In genomic region chr7:40595129-40595528, GRCh38 we compare ENCODE assay signal across 22 cellular contexts.
"Had no signal": no experiment of that assay in that cellular context is flagged by ENCODE, and none has a peak within 500 bp of the region (broad histone marks: within the 10 kb centered on the region; RNA-seq: fewer than 3 reads in every experiment).

No MANE protein-coding gene starts in this region.

- H3K4me1 ChIP-seq: esophagus squamous epithelium, foreskin keratinocyte, pancreas had no signal

- H3K27me3 ChIP-seq: esophagus squamous epithelium, foreskin keratinocyte, hepatocyte, pancreas had no signal

- H3K9me3 ChIP-seq: mucosa of descending colon, pancreas had no signal

- H3K4me3 ChIP-seq: esophagus squamous epithelium, hepatocyte, mucosa of descending colon, pancreas, smooth muscle cell had no signal

- H3K4me2 ChIP-seq: hepatocyte, smooth muscle cell had no signal

- H3K9me3 Mint-ChIP-seq: dendritic cell treated with granulocyte-macrophage colony-stimulating factor and Interleukin-4, amounts not matched to agents 40 ng/mL and 50 ng/mL, for 4 days had no signal

- DNase-seq: effector memory CD8-positive, alpha-beta T cell; esophagus squamous epithelium; foreskin keratinocyte; head of caudate nucleus; kidney glomerular epithelial cell; mammary epithelial cell; mucosa of descending colon; naive thymus-derived CD8-positive, alpha-beta T cell; pancreas; right cardiac atrium; stimulated activated CD4-positive, alpha-beta T cell treated with anti-CD3 and anti-CD28 coated beads, Interleukin-2, amount 100 ng/mL, for 48 hours; stimulated activated naive CD4-positive, alpha-beta T cell treated with Interleukin-2 at 50 U/mL for 16 hours had no signal

- H3K27me3 Mint-ChIP-seq: dendritic cell treated with granulocyte-macrophage colony-stimulating factor and Interleukin-4, amounts not matched to agents 40 ng/mL and 50 ng/mL, for 4 days; effector memory CD8-positive, alpha-beta T cell; progenitor cell of endocrine pancreas; type B pancreatic cell had no signal

- H3K36me3 Mint-ChIP-seq: naive thymus-derived CD8-positive, alpha-beta T cell; type B pancreatic cell had no signal

- H3K36me3 ChIP-seq: esophagus squamous epithelium, pancreas had no signal

- H2AFZ ChIP-seq: hepatocyte had no signal

- H3K27ac ChIP-seq: epithelial cell of prostate, foreskin keratinocyte, hepatocyte, pancreas had no signal

- H3K79me2 ChIP-seq: hepatocyte had no signal

- FAIRE-seq: islet of Langerhans, pancreas, urothelium cell line had no signal

- H3K4me3 Mint-ChIP-seq: dendritic cell treated with granulocyte-macrophage colony-stimulating factor and Interleukin-4, amounts not matched to agents 40 ng/mL and 50 ng/mL, for 4 days; effector memory CD8-positive, alpha-beta T cell; naive thymus-derived CD8-positive, alpha-beta T cell; neural crest cell; type B pancreatic cell had no signal

- ATAC-seq: effector memory CD8-positive, alpha-beta T cell; foreskin keratinocyte; left lobe of liver; mucosa of descending colon; naive thymus-derived CD8-positive, alpha-beta T cell; pancreas; right cardiac atrium had no signal

- H3K27ac Mint-ChIP-seq: dendritic cell treated with granulocyte-macrophage colony-stimulating factor and Interleukin-4, amounts not matched to agents 40 ng/mL and 50 ng/mL, for 4 days; effector memory CD8-positive, alpha-beta T cell; naive thymus-derived CD8-positive, alpha-beta T cell; progenitor cell of endocrine pancreas; type B pancreatic cell had no signal
